Comparison of ENCODE assay signal across 4 cellular contexts in the genomic region with DNA sequence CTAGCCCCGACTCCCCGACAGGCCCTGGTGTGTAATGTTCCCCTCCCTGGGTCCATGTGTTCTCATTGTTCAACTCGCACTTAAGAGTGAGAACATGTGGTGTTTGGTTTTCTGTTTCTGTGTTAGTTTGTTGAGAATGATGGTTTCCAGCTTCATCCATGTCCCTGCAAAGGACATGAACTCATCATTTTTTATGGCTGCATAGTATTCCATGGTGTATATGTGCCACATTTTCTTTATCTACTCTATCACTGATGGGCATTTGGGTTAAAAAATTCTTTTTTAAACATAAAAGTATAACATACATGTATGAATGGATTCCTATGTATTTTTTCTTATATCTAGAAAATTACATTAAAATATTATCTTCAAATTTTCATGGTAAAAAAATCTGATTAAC.
DNase-seq lines count a peak whose midpoint lies in the region; ATAC-seq, FAIRE-seq and TF ChIP-seq lines count a peak whose summit lies in the region.
"Not testable (repeated sequence)": the region's sequence is repeated elsewhere in the genome, so short reads cannot be mapped to it uniquely, and the experiment has no call there.

No MANE protein-coding gene starts in this region.

- TF ChIP-seq CTCF in HEK293 (tag by site-specific recombination; IDR thresholded peaks at IDR 0.05) = not testable (repeated sequence)

- H3K4me1 Mint-ChIP-seq in activated CD8-positive, alpha-beta T cell treated with anti-CD3 and anti-CD28 coated beads, Interleukin-2, amount 10 ng/mL, durations not matched to agents 7 days and 5 days (ENCODE audit: low read depth) = not testable (repeated sequence)
- peaks cover 24% of the 10 kb centered on the region for H3K4me1 Mint-ChIP-seq in activated naive CD4-positive, alpha-beta T cell treated with anti-CD3 and anti-CD28 coated beads, Interleukin-2, amount 50 U/mL, for 24 hours

- POLR2A ChIA-PET in HEK293 (lab: Yijun Ruan, JAX) = interaction anchor here (1.2 kb wide), 1 partner anchor 10 kb away, joined by 4 read pairs; no protein-coding TSS in a partner anchor
- POLR2A ChIA-PET in activated CD8-positive, alpha-beta T cell treated with anti-CD3 and anti-CD28 coated beads, Interleukin-2, amount 10 ng/mL, durations not matched to agents 7 days and 5 days (lab: Charles Lee) = not testable (repeated sequence)

- CTCF ChIA-PET in HEK293 (lab: Yijun Ruan, JAX); activated CD8-positive, alpha-beta T cell treated with anti-CD3 and anti-CD28 coated beads, Interleukin-2, amount 10 ng/mL, durations not matched to agents 7 days and 5 days (lab: Charles Lee): not testable (repeated sequence)

- not testable (repeated sequence) for H3K9me3 Mint-ChIP-seq in activated CD8-positive, alpha-beta T cell treated with anti-CD3 and anti-CD28 coated beads, Interleukin-2, amount 10 ng/mL, durations not matched to agents 7 days and 5 days (ENCODE audit: insufficient read depth); activated naive CD4-positive, alpha-beta T cell treated with anti-CD3 and anti-CD28 coated beads, Interleukin-2, amount 50 U/mL, for 24 hours

- H3K4me1 ChIP-seq in HEK293 (ENCODE audit: control insufficient read depth, insufficient read depth, low read length) = not testable (repeated sequence)

- H3K36me3 Mint-ChIP-seq in activated CD8-positive, alpha-beta T cell treated with anti-CD3 and anti-CD28 coated beads, Interleukin-2, amount 10 ng/mL, durations not matched to agents 7 days and 5 days (ENCODE audit: low read depth) = peaks cover 86% of the 10 kb centered on the region
- peaks cover 60% of the 10 kb centered on the region for H3K36me3 Mint-ChIP-seq in activated naive CD4-positive, alpha-beta T cell treated with anti-CD3 and anti-CD28 coated beads, Interleukin-2, amount 50 U/mL, for 24 hours

- not testable (repeated sequence) for H3K4me3 ChIP-seq in HEK293 (ENCODE audit: low read depth, low read length)

- ATAC-seq in activated CD8-positive, alpha-beta T cell treated with anti-CD3 and anti-CD28 coated beads, Interleukin-2, amount 10 ng/mL, durations not matched to agents 7 days and 5 days = not testable (repeated sequence)

- H3K27me3 Mint-ChIP-seq in activated CD8-positive, alpha-beta T cell treated with anti-CD3 and anti-CD28 coated beads, Interleukin-2, amount 10 ng/mL, durations not matched to agents 7 days and 5 days (ENCODE audit: low read depth); activated naive CD4-positive, alpha-beta T cell treated with anti-CD3 and anti-CD28 coated beads, Interleukin-2, amount 50 U/mL, for 24 hours: not testable (repeated sequence)

- H3K27ac ChIP-seq in HEK293 (ENCODE audit: extremely low read depth, low read depth, low read length) = not testable (repeated sequence)

- H3K36me3 ChIP-seq in HEK293 (ENCODE audit: control insufficient read depth in 2 of 2, insufficient read depth in 1 of 2, low read length in 2 of 2) = peaks cover 33 to 88% of the 10 kb centered on the region in 2 experiments

- H3K9me3 ChIP-seq in HEK293 (ENCODE audit: control insufficient read depth, insufficient read depth, low read depth, low read length) = not testable (repeated sequence)

- H3K4me3 Mint-ChIP-seq in activated CD8-positive, alpha-beta T cell treated with anti-CD3 and anti-CD28 coated beads, Interleukin-2, amount 10 ng/mL, durations not matched to agents 7 days and 5 days; activated naive CD4-positive, alpha-beta T cell treated with anti-CD3 and anti-CD28 coated beads, Interleukin-2, amount 50 U/mL, for 24 hours: not testable (repeated sequence)

- FAIRE-seq in islet of Langerhans (lab: Jason Lieb, UNC) = peak; percentile 74

- not testable (repeated sequence) for DNase-seq in activated CD8-positive, alpha-beta T cell treated with anti-CD3 and anti-CD28 coated beads, Interleukin-2, amount 10 ng/mL, durations not matched to agents 7 days and 5 days

- peak overlapping the region; percentile 37 for H3K27ac Mint-ChIP-seq in activated CD8-positive, alpha-beta T cell treated with anti-CD3 and anti-CD28 coated beads, Interleukin-2, amount 10 ng/mL, durations not matched to agents 7 days and 5 days
- H3K27ac Mint-ChIP-seq in activated naive CD4-positive, alpha-beta T cell treated with anti-CD3 and anti-CD28 coated beads, Interleukin-2, amount 50 U/mL, for 24 hours = peak overlapping the region; percentile 66

TF ChIP-seq in HEK293, 187 proteins besides CTCF, POLR2A, EP300 and RAD21:
- TF ChIP-seq ZNF146 (tag by site-specific recombination; IDR thresholded peaks at IDR 0.05) = peak; percentile 87
TF ChIP-seq in HEK293: peak in this region for 1; not testable (repeated sequence) for 186.
